Comparison of ENCODE assay signal across 19 cellular contexts in the genomic region with DNA sequence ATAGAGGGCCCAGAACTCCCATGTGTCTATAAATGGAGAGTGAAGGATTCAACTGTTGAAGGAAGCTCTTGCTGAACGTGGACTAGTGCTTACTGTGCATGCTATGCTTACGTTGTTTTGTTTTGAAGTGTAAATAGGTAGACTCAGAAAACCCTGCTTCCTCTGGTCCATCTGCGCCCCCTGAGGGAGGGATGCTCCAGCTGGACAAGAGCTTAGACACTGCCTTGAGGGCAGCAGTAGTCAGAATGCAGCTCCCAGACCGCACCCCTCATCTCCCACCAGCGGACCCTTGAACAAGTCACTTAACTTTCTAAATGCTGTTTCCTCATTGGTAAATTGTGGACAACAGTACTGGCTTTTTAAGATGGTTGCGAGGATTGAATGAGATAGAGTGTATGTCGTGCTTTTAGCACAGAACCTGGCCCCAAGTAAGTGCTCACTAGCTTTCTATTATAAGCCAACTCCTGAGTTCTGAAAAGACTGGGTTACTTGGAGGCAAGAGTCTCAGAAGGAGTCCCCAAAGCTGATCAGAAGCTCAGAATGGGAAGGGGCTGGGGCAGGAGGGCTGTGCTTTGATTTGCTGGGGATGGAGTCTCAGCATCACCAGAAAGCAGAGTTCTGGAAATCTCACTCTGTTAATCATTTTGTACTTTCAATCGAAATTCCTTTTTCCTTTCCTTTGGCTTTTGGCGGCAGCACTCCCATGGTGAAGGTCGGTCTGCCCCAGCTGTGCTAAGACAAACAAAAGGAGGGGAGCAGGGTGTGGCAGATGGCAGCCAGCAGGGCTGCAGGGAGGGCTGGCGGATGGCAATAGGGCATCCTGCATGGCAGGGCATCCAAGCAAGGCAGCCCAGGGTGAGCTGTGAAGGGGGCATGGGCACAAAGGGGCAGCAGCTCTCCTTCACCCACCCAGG. TPM values are rescaled to one million over a fixed set of nuclear protein-coding genes. Genes with fewer than 3 reads are reported as not detected.
A peak's percentile ranks its signal among the peaks of the same experiment; 100 is the strongest.
DNase-seq lines count a peak whose midpoint lies in the region; ATAC-seq, FAIRE-seq and TF ChIP-seq lines count a peak whose summit lies in the region.
"Had no signal": no experiment of that assay in that cellular context is flagged by ENCODE, and none has a peak within 500 bp of the region (broad histone marks: within the 10 kb centered on the region; RNA-seq: fewer than 3 reads in every experiment).

No MANE protein-coding gene starts in this region.

- no peak overlapping the region for H3K9ac ChIP-seq in astrocyte (ENCODE audit: low read length)

- H3K27me3 Mint-ChIP-seq in activated T-cell treated with anti-CD3 and anti-CD28 coated beads, Interleukin-2, amount 50 U/mL, for 24 hours = no peaks in the 10 kb centered on the region
- peaks cover 40% of the 10 kb centered on the region for H3K27me3 Mint-ChIP-seq in astrocyte (ENCODE audit: low read depth, unreplicated experiment)

- DNase-seq in activated T-cell treated with anti-CD3 and anti-CD28 coated beads, Interleukin-2, amount 50 U/mL, for 24 hours = peak; percentile 30
- DNase-seq in activated T-cell treated with anti-CD3 and anti-CD28 coated beads, Interleukin-2, amount 50 U/mL, for 1 hour = no peak
- DNase-seq in GM13977 (ENCODE audit: low spot score) (peak; percentile 16), astrocyte (ENCODE audit: low read depth) (no peak), AG08395 (ENCODE audit: low spot score) (no peak), NCI-H2227 (lab: John Stamatoyannopoulos, UW; ENCODE audit: unreplicated experiment) (no peak)
- peak; percentile 18 for DNase-seq in stimulated activated CD8-positive, alpha-beta memory T cell treated with anti-CD3 and anti-CD28 coated beads, Interleukin-4, amount 100 ng/mL, for 48 hours
- DNase-seq: activated CD4-positive, alpha-beta T cell treated with anti-CD3 and anti-CD28 coated beads for 4 hours; activated effector memory CD4-positive, alpha-beta T cell treated with Interleukin-2 at 50 U/mL for 16 hours; DND-41; NCI-H1092; pancreas; RPMI8226; T-helper 2 cell had no signal

- no peak for FAIRE-seq in astrocyte (lab: Jason Lieb, UNC)
- FAIRE-seq: endothelial cell of umbilical vein, keratinocyte, pancreas had no signal

- no peak overlapping the region for H3K27ac ChIP-seq in astrocyte (ENCODE audit: low read depth, low read length)
- H3K27ac ChIP-seq: pancreas, suprapubic skin had no signal

- H3K27me3 ChIP-seq in astrocyte (ENCODE audit: insufficient read depth, low read length) = peaks cover 12% of the 10 kb centered on the region
- H3K27me3 ChIP-seq: pancreas, suprapubic skin had no signal

- no peak overlapping the region for H3K4me2 ChIP-seq in astrocyte (ENCODE audit: low read length)

- H3K27ac Mint-ChIP-seq in activated T-cell treated with anti-CD3 and anti-CD28 coated beads, Interleukin-2, amount 50 U/mL, for 24 hours = peak overlapping the region; percentile 81
- H3K27ac Mint-ChIP-seq in astrocyte (ENCODE audit: unreplicated experiment) = peak overlapping the region; percentile 31

- H3K36me3 Mint-ChIP-seq in activated T-cell treated with anti-CD3 and anti-CD28 coated beads, Interleukin-2, amount 50 U/mL, for 24 hours (ENCODE audit: low read depth) = peaks cover 71% of the 10 kb centered on the region
- peaks cover 27% of the 10 kb centered on the region for H3K36me3 Mint-ChIP-seq in astrocyte (ENCODE audit: low read depth, unreplicated experiment)

- no peaks in the 10 kb centered on the region for H3K9me3 Mint-ChIP-seq in activated T-cell treated with anti-CD3 and anti-CD28 coated beads, Interleukin-2, amount 50 U/mL, for 24 hours
- peaks cover 6% of the 10 kb centered on the region for H3K9me3 Mint-ChIP-seq in astrocyte (ENCODE audit: unreplicated experiment)

- ATAC-seq in HG02610 (IDR thresholded peaks at IDR 0.05; ENCODE audit: unreplicated experiment) = no peak
- ATAC-seq: pancreas had no signal

- in situ Hi-C loops in GM13977 (cut with MboI; ENCODE audit: low pct_unique_long_range_greater_than_20kb, low sequenced_read_pairs, unreplicated experiment) = no loop called here

- peaks cover 20% of the 10 kb centered on the region for H3K36me3 ChIP-seq in astrocyte (ENCODE audit: insufficient read depth, low read length)

- peaks cover 5% of the 10 kb centered on the region for H3K4me1 Mint-ChIP-seq in activated T-cell treated with anti-CD3 and anti-CD28 coated beads, Interleukin-2, amount 50 U/mL, for 24 hours (ENCODE audit: low read depth)
- H3K4me1 Mint-ChIP-seq in astrocyte (ENCODE audit: low read depth, unreplicated experiment) = no peaks in the 10 kb centered on the region

- no peaks in the 10 kb centered on the region for H3K9me3 ChIP-seq in astrocyte (ENCODE audit: insufficient read depth, low read depth, low read length)
- H3K9me3 ChIP-seq: pancreas, suprapubic skin had no signal

- H4K20me1 ChIP-seq in astrocyte (ENCODE audit: insufficient read depth, low read length) = peaks cover 5% of the 10 kb centered on the region

- H2AFZ ChIP-seq in astrocyte (ENCODE audit: low read depth, low read length) = no peak overlapping the region

- no peak overlapping the region for H3K4me3 Mint-ChIP-seq in activated T-cell treated with anti-CD3 and anti-CD28 coated beads, Interleukin-2, amount 50 U/mL, for 24 hours
- no peak overlapping the region for H3K4me3 Mint-ChIP-seq in astrocyte (ENCODE audit: unreplicated experiment)

- no peak overlapping the region for H3K4me3 ChIP-seq in astrocyte (ENCODE audit: insufficient read depth, low read depth, low read length)
- H3K4me3 ChIP-seq: pancreas, suprapubic skin had no signal

- TF ChIP-seq CTCF in GM13977 (IDR thresholded peaks at IDR 0.05; ENCODE audit: extremely low read depth, insufficient read depth, missing control alignments) (no peak), astrocyte (IDR thresholded peaks at IDR 0.05; ENCODE audit: insufficient read depth, low read depth, low read length) (no peak)

- H3K79me2 ChIP-seq in astrocyte (ENCODE audit: insufficient read depth, low read length) = no peaks in the 10 kb centered on the region

- H3K4me1 ChIP-seq in astrocyte (ENCODE audit: insufficient read depth, low read length) = peaks cover 7% of the 10 kb centered on the region
- H3K4me1 ChIP-seq: pancreas had no signal

RNA-seq across cellular contexts. Expression of gene AGAP2, which starts 15.6 kb away (rescaled TPM):
- total RNA-seq in astrocyte = 0.14 and 0.17 TPM in 2 replicates
- total RNA-seq: NCI-H460 had no signal

RNA-seq across cellular contexts. Expression of gene TSPAN31, which starts 21.9 kb away (rescaled TPM):
- total RNA-seq in astrocyte = 18.6 and 22.9 TPM in 2 replicates

RNA-seq across cellular contexts. Expression of gene OS9, which starts 29.0 kb away (rescaled TPM):
- 194 and 215 TPM in 2 replicates for total RNA-seq in astrocyte

RNA-seq across cellular contexts. Expression of gene CDK4, which starts 29.1 kb away (rescaled TPM):
- 113 and 133 TPM in 2 replicates for total RNA-seq in astrocyte

RNA-seq across cellular contexts. Expression of gene MARCHF9, which starts 31.9 kb away (rescaled TPM):
- 11.3 and 13.0 TPM in 2 replicates for total RNA-seq in astrocyte

Comparison
In these comparisons a context has a peak if more than half of its experiments do, and no peak if none do; other contexts are left out.
1. DNase-seq: peak in activated T-cell treated with anti-CD3 and anti-CD28 coated beads, Interleukin-2, amount 50 U/mL, for 24 hours (single experiment), GM13977 (single experiment) and stimulated activated CD8-positive, alpha-beta memory T cell treated with anti-CD3 and anti-CD28 coated beads, Interleukin-4, amount 100 ng/mL, for 48 hours (single experiment); none in activated T-cell treated with anti-CD3 and anti-CD28 coated beads, Interleukin-2, amount 50 U/mL, for 1 hour (single experiment), astrocyte (single experiment), AG08395 (single experiment) and NCI-H2227 (single experiment).